In the genomic region with DNA sequence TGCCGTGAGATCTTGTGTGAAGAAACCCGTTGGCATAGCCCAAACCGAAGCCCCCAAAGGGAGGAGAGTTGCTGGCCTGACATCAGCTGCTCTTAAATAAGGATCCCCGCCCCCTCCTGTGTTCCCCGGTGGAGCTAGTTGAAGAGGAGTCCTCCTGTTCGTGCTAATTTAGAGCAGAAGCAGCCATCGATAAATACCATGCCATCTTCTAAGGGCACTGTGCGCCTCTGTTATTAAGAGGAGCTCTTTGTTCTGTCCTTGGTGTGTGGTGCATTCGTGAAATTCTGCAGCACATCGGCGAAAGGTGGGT, we compare ENCODE assay signal across 8 cellular contexts. TPM values are rescaled to one million over a fixed set of nuclear protein-coding genes. Genes with fewer than 3 reads are reported as not detected.
A peak's percentile ranks its signal among the peaks of the same experiment; 100 is the strongest.
DNase-seq lines count a peak whose midpoint lies in the region; ATAC-seq and TF ChIP-seq lines count a peak whose summit lies in the region.

No MANE protein-coding gene starts in this region.

- H3K9me3 ChIP-seq in KOPT-K1 (ENCODE audit: insufficient read depth, low read length, poor library complexity, severe bottlenecking) (no peaks in the 10 kb centered on the region), left ventricle myocardium inferior (replicated peaks) (peaks cover 10% of the 10 kb centered on the region)

- peaks cover 63% of the 10 kb centered on the region for H3K4me1 ChIP-seq in left ventricle myocardium inferior
- H3K4me1 ChIP-seq in rectal smooth muscle tissue (ENCODE audit: control insufficient read depth, insufficient read depth, low read length), result peaks cover 9% of the 10 kb centered on the region

- ATAC-seq in GM21423 (IDR thresholded peaks at IDR 0.05; ENCODE audit: unreplicated experiment), result peak; percentile 2
- ATAC-seq in activated T-helper 17 cell treated with anti-CD3 and anti-CD28 coated beads, Interleukin-2, amount 50 U/mL, for 72 hours (replicated peaks), result peak; percentile 1

- intact Hi-C loops in left ventricle myocardium inferior (cut with micrococcal nuclease), result no loop called here

- H3K36me3 ChIP-seq in KOPT-K1 (ENCODE audit: insufficient read depth, low read length) (0 out of 2 replicates have a peak, but pooled peaks cover 4% of the 10 kb centered on the region), left ventricle myocardium inferior (no peaks in the 10 kb centered on the region), rectal smooth muscle tissue (ENCODE audit: control insufficient read depth, insufficient read depth, low read length) (no peaks in the 10 kb centered on the region)

- H3K27ac ChIP-seq in KOPT-K1 (ENCODE audit: low read depth, low read length, poor library complexity, severe bottlenecking) (peak overlapping the region; percentile 74), left ventricle myocardium inferior (replicated peaks) (peak overlapping the region; percentile 96), rectal smooth muscle tissue (ENCODE audit: low read depth, low read length) (peak overlapping the region; percentile 84)

- peaks cover 30% of the 10 kb centered on the region for H3K4me1 Mint-ChIP-seq in activated T-helper 17 cell treated with anti-CD3 and anti-CD28 coated beads, Interleukin-2, amount 50 U/mL, for 72 hours

- no peak for TF ChIP-seq CTCF in left ventricle myocardium inferior (IDR thresholded peaks at IDR 0.05; ENCODE audit: borderline replicate concordance)

- peak overlapping the region; percentile 94 for H3K27ac Mint-ChIP-seq in activated T-helper 17 cell treated with anti-CD3 and anti-CD28 coated beads, Interleukin-2, amount 50 U/mL, for 72 hours

- H3K27me3 ChIP-seq in left ventricle myocardium inferior (ENCODE audit: low read depth) (no peaks in the 10 kb centered on the region), rectal smooth muscle tissue (ENCODE audit: control insufficient read depth, insufficient read depth, low read length) (no peaks in the 10 kb centered on the region)

- peak overlapping the region; percentile 98 for H3K4me3 ChIP-seq in left ventricle myocardium inferior
- peak overlapping the region; percentile 95 for H3K4me3 ChIP-seq in rectal smooth muscle tissue (ENCODE audit: low read length)

- H3K27me3 Mint-ChIP-seq in activated T-helper 17 cell treated with anti-CD3 and anti-CD28 coated beads, Interleukin-2, amount 50 U/mL, for 72 hours, result no peaks in the 10 kb centered on the region

- DNase-seq in DMS53 (lab: John Stamatoyannopoulos, UW) (peak; percentile 83), left ventricle myocardium inferior (no peak), GOT3 (lab: John Stamatoyannopoulos, UW) (no peak), NCI-H446 treated with DMSO at 0.1 percent for 48 hours (lab: John Stamatoyannopoulos, UW) (no peak)

- peak overlapping the region; percentile 95 for H3K4me3 Mint-ChIP-seq in activated T-helper 17 cell treated with anti-CD3 and anti-CD28 coated beads, Interleukin-2, amount 50 U/mL, for 72 hours

- no peaks in the 10 kb centered on the region for H3K9me3 Mint-ChIP-seq in activated T-helper 17 cell treated with anti-CD3 and anti-CD28 coated beads, Interleukin-2, amount 50 U/mL, for 72 hours

- H3K9ac ChIP-seq in rectal smooth muscle tissue (ENCODE audit: low read length), result peak overlapping the region; percentile 91

- no peaks in the 10 kb centered on the region for H3K36me3 Mint-ChIP-seq in activated T-helper 17 cell treated with anti-CD3 and anti-CD28 coated beads, Interleukin-2, amount 50 U/mL, for 72 hours (ENCODE audit: low read depth)

RNA-seq across cellular contexts. Expression of gene KLHL7, which starts 0.9 kb away (rescaled TPM):
- 10 to 100 TPM; 15.0 to 19.4 TPM for total RNA-seq in activated T-helper 17 cell treated with anti-CD3 and anti-CD28 coated beads, Interleukin-2, amount 50 U/mL, for 72 hours
- 150 TPM for total RNA-seq in left ventricle myocardium inferior
